In the genomic region with DNA sequence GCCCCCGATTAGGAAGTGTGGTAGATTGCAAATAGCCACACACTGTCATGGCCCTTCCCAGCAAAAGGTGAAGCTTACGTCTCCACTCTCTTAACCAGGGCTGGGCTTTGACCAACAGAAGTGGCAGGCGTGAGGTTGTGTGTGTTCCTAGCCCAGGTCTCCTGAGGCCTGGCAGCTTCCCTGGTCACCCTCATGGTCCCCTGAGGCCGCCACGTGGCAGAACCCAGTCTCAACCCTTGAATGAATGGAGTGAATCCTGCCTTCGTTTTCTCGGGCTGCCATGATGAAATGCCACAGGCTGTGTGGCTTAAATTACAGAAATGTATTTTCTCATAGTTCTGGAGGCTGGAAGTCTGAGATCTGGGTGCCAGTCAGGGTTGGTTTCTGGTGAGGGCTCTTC, we compare ENCODE assay signal across 1 cellular context.
TF ChIP-seq lines count a peak whose summit lies in the region.

No MANE protein-coding gene starts in this region.

TF ChIP-seq in HepG2, 621 proteins besides CTCF, POLR2A, EP300 and RAD21:
- TF ChIP-seq, protein P1, sequence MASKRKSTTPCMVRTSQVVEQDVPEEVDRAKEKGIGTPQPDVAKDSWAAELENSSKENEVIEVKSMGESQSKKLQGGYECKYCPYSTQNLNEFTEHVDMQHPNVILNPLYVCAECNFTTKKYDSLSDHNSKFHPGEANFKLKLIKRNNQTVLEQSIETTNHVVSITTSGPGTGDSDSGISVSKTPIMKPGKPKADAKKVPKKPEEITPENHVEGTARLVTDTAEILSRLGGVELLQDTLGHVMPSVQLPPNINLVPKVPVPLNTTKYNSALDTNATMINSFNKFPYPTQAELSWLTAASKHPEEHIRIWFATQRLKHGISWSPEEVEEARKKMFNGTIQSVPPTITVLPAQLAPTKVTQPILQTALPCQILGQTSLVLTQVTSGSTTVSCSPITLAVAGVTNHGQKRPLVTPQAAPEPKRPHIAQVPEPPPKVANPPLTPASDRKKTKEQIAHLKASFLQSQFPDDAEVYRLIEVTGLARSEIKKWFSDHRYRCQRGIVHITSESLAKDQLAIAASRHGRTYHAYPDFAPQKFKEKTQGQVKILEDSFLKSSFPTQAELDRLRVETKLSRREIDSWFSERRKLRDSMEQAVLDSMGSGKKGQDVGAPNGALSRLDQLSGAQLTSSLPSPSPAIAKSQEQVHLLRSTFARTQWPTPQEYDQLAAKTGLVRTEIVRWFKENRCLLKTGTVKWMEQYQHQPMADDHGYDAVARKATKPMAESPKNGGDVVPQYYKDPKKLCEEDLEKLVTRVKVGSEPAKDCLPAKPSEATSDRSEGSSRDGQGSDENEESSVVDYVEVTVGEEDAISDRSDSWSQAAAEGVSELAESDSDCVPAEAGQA (IDR thresholded peaks at IDR 0.05; ENCODE audit: low read depth) = no peak
- TF ChIP-seq, protein P1 (CRISPR knock-in tag; IDR thresholded peaks at IDR 0.05; ENCODE audit: borderline replicate concordance) = no peak
- TF ChIP-seq, protein P2, sequence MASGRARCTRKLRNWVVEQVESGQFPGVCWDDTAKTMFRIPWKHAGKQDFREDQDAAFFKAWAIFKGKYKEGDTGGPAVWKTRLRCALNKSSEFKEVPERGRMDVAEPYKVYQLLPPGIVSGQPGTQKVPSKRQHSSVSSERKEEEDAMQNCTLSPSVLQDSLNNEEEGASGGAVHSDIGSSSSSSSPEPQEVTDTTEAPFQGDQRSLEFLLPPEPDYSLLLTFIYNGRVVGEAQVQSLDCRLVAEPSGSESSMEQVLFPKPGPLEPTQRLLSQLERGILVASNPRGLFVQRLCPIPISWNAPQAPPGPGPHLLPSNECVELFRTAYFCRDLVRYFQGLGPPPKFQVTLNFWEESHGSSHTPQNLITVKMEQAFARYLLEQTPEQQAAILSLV (CRISPR knock-in tag; IDR thresholded peaks at IDR 0.05; ENCODE audit: borderline replicate concordance) = no peak
- no peak for TF ChIP-seq ZNF878 (CRISPR knock-in tag; IDR thresholded peaks at IDR 0.05)
- TF ChIP-seq, protein P3, sequence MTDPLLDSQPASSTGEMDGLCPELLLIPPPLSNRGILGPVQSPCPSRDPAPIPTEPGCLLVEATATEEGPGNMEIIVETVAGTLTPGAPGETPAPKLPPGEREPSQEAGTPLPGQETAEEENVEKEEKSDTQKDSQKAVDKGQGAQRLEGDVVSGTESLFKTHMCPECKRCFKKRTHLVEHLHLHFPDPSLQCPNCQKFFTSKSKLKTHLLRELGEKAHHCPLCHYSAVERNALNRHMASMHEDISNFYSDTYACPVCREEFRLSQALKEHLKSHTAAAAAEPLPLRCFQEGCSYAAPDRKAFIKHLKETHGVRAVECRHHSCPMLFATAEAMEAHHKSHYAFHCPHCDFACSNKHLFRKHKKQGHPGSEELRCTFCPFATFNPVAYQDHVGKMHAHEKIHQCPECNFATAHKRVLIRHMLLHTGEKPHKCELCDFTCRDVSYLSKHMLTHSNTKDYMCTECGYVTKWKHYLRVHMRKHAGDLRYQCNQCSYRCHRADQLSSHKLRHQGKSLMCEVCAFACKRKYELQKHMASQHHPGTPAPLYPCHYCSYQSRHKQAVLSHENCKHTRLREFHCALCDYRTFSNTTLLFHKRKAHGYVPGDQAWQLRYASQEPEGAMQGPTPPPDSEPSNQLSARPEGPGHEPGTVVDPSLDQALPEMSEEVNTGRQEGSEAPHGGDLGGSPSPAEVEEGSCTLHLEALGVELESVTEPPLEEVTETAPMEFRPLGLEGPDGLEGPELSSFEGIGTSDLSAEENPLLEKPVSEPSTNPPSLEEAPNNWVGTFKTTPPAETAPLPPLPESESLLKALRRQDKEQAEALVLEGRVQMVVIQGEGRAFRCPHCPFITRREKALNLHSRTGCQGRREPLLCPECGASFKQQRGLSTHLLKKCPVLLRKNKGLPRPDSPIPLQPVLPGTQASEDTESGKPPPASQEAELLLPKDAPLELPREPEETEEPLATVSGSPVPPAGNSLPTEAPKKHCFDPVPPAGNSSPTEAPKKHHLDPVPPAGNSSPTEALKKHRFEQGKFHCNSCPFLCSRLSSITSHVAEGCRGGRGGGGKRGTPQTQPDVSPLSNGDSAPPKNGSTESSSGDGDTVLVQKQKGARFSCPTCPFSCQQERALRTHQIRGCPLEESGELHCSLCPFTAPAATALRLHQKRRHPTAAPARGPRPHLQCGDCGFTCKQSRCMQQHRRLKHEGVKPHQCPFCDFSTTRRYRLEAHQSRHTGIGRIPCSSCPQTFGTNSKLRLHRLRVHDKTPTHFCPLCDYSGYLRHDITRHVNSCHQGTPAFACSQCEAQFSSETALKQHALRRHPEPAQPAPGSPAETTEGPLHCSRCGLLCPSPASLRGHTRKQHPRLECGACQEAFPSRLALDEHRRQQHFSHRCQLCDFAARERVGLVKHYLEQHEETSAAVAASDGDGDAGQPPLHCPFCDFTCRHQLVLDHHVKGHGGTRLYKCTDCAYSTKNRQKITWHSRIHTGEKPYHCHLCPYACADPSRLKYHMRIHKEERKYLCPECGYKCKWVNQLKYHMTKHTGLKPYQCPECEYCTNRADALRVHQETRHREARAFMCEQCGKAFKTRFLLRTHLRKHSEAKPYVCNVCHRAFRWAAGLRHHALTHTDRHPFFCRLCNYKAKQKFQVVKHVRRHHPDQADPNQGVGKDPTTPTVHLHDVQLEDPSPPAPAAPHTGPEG (CRISPR knock-in tag; IDR thresholded peaks at IDR 0.05) = no peak
- TF ChIP-seq ATM (IDR thresholded peaks at IDR 0.05; ENCODE audit: borderline replicate concordance) = no peak
- TF ChIP-seq, protein P4, sequence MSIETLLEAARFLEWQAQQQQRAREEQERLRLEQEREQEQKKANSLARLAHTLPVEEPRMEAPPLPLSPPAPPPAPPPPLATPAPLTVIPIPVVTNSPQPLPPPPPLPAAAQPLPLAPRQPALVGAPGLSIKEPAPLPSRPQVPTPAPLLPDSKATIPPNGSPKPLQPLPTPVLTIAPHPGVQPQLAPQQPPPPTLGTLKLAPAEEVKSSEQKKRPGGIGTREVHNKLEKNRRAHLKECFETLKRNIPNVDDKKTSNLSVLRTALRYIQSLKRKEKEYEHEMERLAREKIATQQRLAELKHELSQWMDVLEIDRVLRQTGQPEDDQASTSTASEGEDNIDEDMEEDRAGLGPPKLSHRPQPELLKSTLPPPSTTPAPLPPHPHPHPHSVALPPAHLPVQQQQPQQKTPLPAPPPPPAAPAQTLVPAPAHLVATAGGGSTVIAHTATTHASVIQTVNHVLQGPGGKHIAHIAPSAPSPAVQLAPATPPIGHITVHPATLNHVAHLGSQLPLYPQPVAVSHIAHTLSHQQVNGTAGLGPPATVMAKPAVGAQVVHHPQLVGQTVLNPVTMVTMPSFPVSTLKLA (IDR thresholded peaks at IDR 0.05) = peak; percentile 92
